ENCODE assay signal across 11 cellular contexts in genomic region chr11:86116996-86117705, GRCh38. TPM values are rescaled to one million over a fixed set of nuclear protein-coding genes. Genes with fewer than 3 reads are reported as not detected.
A peak's percentile ranks its signal among the peaks of the same experiment; 100 is the strongest.
DNase-seq lines count a peak whose midpoint lies in the region; ATAC-seq, FAIRE-seq and TF ChIP-seq lines count a peak whose summit lies in the region.
"Had no signal": no experiment of that assay in that cellular context is flagged by ENCODE, and none has a peak within 500 bp of the region (broad histone marks: within the 10 kb centered on the region; RNA-seq: fewer than 3 reads in every experiment).

No MANE protein-coding gene starts in this region.

- H3K4me1 ChIP-seq in Panc1 (ENCODE audit: control insufficient read depth, insufficient read depth, low read length): peaks cover 10% of the 10 kb centered on the region; the same call in 1 of the 2 replicates

- in situ Hi-C loops in Panc1 (cut with HindIII; ENCODE audit: low pct_unique_long_range_greater_than_20kb, low sequenced_read_pairs): no loop called here

- no peak for FAIRE-seq in bronchial epithelial cell (lab: Jason Lieb, UNC)

- H3K27me3 ChIP-seq in Panc1 (ENCODE audit: control insufficient read depth, insufficient read depth, low read length) (no peaks in the 10 kb centered on the region; the same call in 1 of the 2 replicates), bronchial epithelial cell (ENCODE audit: control insufficient read depth, insufficient read depth, low read length) (no peaks in the 10 kb centered on the region)

- POLR2A ChIA-PET in Panc1 (lab: Charles Lee): interaction anchor here (0.5 to 0.7 kb wide), 2 partner anchors 14 to 1022 kb away, joined by 3 read pairs; no protein-coding TSS in a partner anchor

- intact Hi-C loops in Panc1 (cut with micrococcal nuclease; ENCODE audit: unreplicated experiment): no loop called here
- intact Hi-C loops in sciatic nerve (cut with DNase I): no loop called here

- H3K27ac ChIP-seq in Panc1 (ENCODE audit: low read length): peak overlapping the region; percentile 14; the same call in 1 of the 2 replicates
- H3K27ac ChIP-seq in skin epidermis: peak overlapping the region in 11 of 21 experiments; percentile 1 to 78 (median 67)
- H3K27ac ChIP-seq: thoracic aorta had no signal

- BruUV-seq in Panc1 (replicated peaks; lab: Mats Ljungman, UMichigan): no TSS peak

- H3K4me3 ChIP-seq in Panc1 (ENCODE audit: low read depth in 2 of 2, low read length in 2 of 2): no peak overlapping the region
- H3K4me3 ChIP-seq in bronchial epithelial cell (ENCODE audit: low read depth, low read length): no peak overlapping the region
- H3K4me3 ChIP-seq in skin epidermis: no peak overlapping the region
- H3K4me3 ChIP-seq: thoracic aorta had no signal

- CTCF ChIA-PET in Panc1 (lab: Charles Lee): interaction anchor here (0.6 kb wide), 1 partner anchor 48 kb away, joined by 5 read pairs; no protein-coding TSS in a partner anchor

- no peaks in the 10 kb centered on the region for H3K36me3 ChIP-seq in Panc1 (ENCODE audit: control insufficient read depth, insufficient read depth, low read length)
- H3K36me3 ChIP-seq in bronchial epithelial cell (ENCODE audit: control insufficient read depth, insufficient read depth, low read length): no peaks in the 10 kb centered on the region
- H3K36me3 ChIP-seq: thoracic aorta had no signal

- DNase-seq in NCI-H2196 (lab: John Stamatoyannopoulos, UW; ENCODE audit: unreplicated experiment) (peak; percentile 15), NCI-H2196 treated with DMSO at 0.1 percent for 48 hours (lab: John Stamatoyannopoulos, UW; ENCODE audit: unreplicated experiment) (no peak), Panc1 (ENCODE audit: low read depth, low spot score) (no peak), bronchial epithelial cell (ENCODE audit: low read depth) (peak; percentile 56), NCI-H1092 (lab: John Stamatoyannopoulos, UW) (no peak), NCI-H2171 treated with DMSO at 0.1 percent for 48 hours (lab: John Stamatoyannopoulos, UW) (no peak), sciatic nerve (ENCODE audit: low spot score) (no peak)
- DNase-seq: cortex of kidney, SW 1271 had no signal

- ATAC-seq in Panc1 (no peak), sciatic nerve (no peak)

- TF ChIP-seq CTCF in Panc1 (IDR thresholded peaks at IDR 0.05) (no peak), bronchial epithelial cell (IDR thresholded peaks at IDR 0.05; ENCODE audit: insufficient read depth, low read length, severe bottlenecking) (no peak)

- no peaks in the 10 kb centered on the region for H3K9me3 ChIP-seq in Panc1 (ENCODE audit: control insufficient read depth, insufficient read depth, low read depth, low read length)
- H3K9me3 ChIP-seq: thoracic aorta had no signal

RNA-seq across cellular contexts. Expression of gene PICALM, which starts 48.3 kb away (rescaled TPM):
- total RNA-seq in Panc1 (2021; ENCODE audit: unreplicated experiment) (153 TPM), bronchial epithelial cell (196 and 203 TPM in 2 replicates), sciatic nerve (314 TPM)
- 91.7 TPM for polyA plus RNA-seq in Panc1 (2012; ENCODE audit: insufficient read length)

Comparison
In these comparisons a context has a peak if more than half of its experiments do, and no peak if none do; other contexts are left out.
1. DNase-seq: peak in NCI-H2196 (single experiment) and bronchial epithelial cell (single experiment); none in NCI-H2196 treated with DMSO at 0.1 percent for 48 hours (single experiment), Panc1 (single experiment), NCI-H1092 (single experiment), NCI-H2171 treated with DMSO at 0.1 percent for 48 hours (single experiment) and sciatic nerve (single experiment).